ENCODE assay signal across 14 cellular contexts in the genomic region with DNA sequence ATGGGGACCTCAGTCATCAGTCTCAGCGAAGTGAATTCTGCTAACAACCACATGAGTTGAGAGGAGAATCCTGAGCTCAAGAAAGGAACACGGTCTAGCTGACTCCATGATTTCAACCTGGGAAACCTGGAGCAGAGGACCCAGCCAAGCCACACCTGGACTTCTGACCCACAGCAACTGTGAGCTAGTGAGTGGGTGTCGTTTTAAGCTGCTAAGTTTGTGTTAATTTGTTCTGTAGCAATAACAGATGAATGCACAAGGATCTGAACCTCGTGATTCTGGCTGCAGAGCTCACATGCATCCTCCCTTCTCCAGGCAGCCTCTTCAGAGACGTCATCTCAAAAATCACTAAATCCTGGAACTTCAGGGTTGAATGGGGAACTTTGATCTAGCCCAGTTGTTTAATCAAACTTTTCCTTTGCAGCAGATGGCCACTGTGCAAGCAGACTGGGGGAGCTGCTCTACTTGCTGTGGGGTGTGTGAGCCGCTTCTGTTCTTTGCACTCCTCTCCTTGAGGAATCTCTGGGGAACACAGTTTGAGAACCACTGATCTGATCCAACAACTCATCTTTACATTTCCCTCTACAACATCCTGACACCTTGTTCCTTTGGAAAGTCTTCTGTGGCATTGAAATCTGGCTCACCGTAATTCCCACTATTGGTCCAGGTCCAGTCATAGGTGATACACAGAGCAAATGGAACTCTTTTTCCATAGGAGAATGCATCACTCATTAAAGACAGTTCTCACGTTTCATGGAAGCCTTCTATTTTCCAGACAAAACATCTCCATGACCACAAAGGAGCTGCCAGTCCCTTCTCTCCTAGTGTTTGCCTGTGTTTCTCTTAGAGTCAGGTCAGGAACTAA.
DNase-seq lines count a peak whose midpoint lies in the region; ATAC-seq and TF ChIP-seq lines count a peak whose summit lies in the region.
"Had no signal": no experiment of that assay in that cellular context is flagged by ENCODE, and none has a peak within 500 bp of the region (broad histone marks: within the 10 kb centered on the region; RNA-seq: fewer than 3 reads in every experiment).

No MANE protein-coding gene starts in this region.

- H3K27me3 ChIP-seq in CD8-positive, alpha-beta memory T cell (ENCODE audit: insufficient read depth, low read length, poor library complexity, severe bottlenecking), result no peaks in the 10 kb centered on the region
- H3K27me3 ChIP-seq: BLaER1, sigmoid colon, uterus had no signal

- H3K4me1 Mint-ChIP-seq in CD8-positive, alpha-beta memory T cell, result peaks cover 39 to 68% (median 54%) of the 10 kb centered on the region in 3 donors
- H3K4me1 Mint-ChIP-seq in osteocyte (ENCODE audit: unreplicated experiment), result peaks cover 10% of the 10 kb centered on the region
- H3K4me1 Mint-ChIP-seq in stimulated activated memory B cell treated with anti-CD40 and anti-IgM and Interleukin-4, amounts not matched to agents 10 μg/mL and 1 μg/mL and 100 μg/mL, for 72 hours, result peaks cover 38% of the 10 kb centered on the region

- peak overlapping the region in 7 of 8 donors; percentile 2 to 77 (median 55) for H3K27ac Mint-ChIP-seq in CD8-positive, alpha-beta memory T cell
- H3K27ac Mint-ChIP-seq in osteocyte (ENCODE audit: unreplicated experiment), result peak overlapping the region; percentile 35
- no peak overlapping the region for H3K27ac Mint-ChIP-seq in stimulated activated memory B cell treated with anti-CD40 and anti-IgM and Interleukin-4, amounts not matched to agents 10 μg/mL and 1 μg/mL and 100 μg/mL, for 72 hours
- H3K27ac Mint-ChIP-seq: T-helper 1 cell treated with Interleukin-12 subunit alpha and Interleukin-12 subunit beta and Interleukin-4 antibody, amounts not matched to agents 30 μg/mL and 1 μg/mL, for 36 hours had no signal

- CTCF ChIA-PET in CD8-positive, alpha-beta memory T cell (lab: Charles Lee), result interaction anchor here (1.3 kb wide), 1 partner anchor 96 kb away, joined by 3 read pairs; no protein-coding TSS in a partner anchor

- H3K4me3 ChIP-seq in CD8-positive, alpha-beta memory T cell (ENCODE audit: low read length), result no peak overlapping the region
- H3K4me3 ChIP-seq: BLaER1, sigmoid colon, uterus had no signal

- no peaks in the 10 kb centered on the region for H3K9me3 Mint-ChIP-seq in CD8-positive, alpha-beta memory T cell
- H3K9me3 Mint-ChIP-seq in osteocyte (ENCODE audit: unreplicated experiment), result no peaks in the 10 kb centered on the region
- no peaks in the 10 kb centered on the region for H3K9me3 Mint-ChIP-seq in stimulated activated memory B cell treated with anti-CD40 and anti-IgM and Interleukin-4, amounts not matched to agents 10 μg/mL and 1 μg/mL and 100 μg/mL, for 72 hours
- H3K9me3 Mint-ChIP-seq: T-helper 1 cell treated with Interleukin-12 subunit alpha and Interleukin-12 subunit beta and Interleukin-4 antibody, amounts not matched to agents 30 μg/mL and 1 μg/mL, for 36 hours had no signal

- no peaks in the 10 kb centered on the region for H3K9me3 ChIP-seq in CD8-positive, alpha-beta memory T cell (ENCODE audit: low read length)
- no peaks in the 10 kb centered on the region for H3K9me3 ChIP-seq in KOPT-K1 (ENCODE audit: insufficient read depth, low read length, poor library complexity, severe bottlenecking)
- H3K9me3 ChIP-seq: BLaER1, neutrophil, sigmoid colon, uterus had no signal

- H3K36me3 Mint-ChIP-seq in CD8-positive, alpha-beta memory T cell, result peaks cover 0 to 5% (median 1%) of the 10 kb centered on the region in 3 donors
- no peaks in the 10 kb centered on the region for H3K36me3 Mint-ChIP-seq in osteocyte (ENCODE audit: unreplicated experiment)
- H3K36me3 Mint-ChIP-seq in stimulated activated memory B cell treated with anti-CD40 and anti-IgM and Interleukin-4, amounts not matched to agents 10 μg/mL and 1 μg/mL and 100 μg/mL, for 72 hours, result no peaks in the 10 kb centered on the region

- peak overlapping the region in 5 of 7 donors; percentile 12 to 47 (median 19) for H3K4me3 Mint-ChIP-seq in CD8-positive, alpha-beta memory T cell
- H3K4me3 Mint-ChIP-seq in osteocyte (ENCODE audit: unreplicated experiment), result no peak overlapping the region
- no peak overlapping the region for H3K4me3 Mint-ChIP-seq in stimulated activated memory B cell treated with anti-CD40 and anti-IgM and Interleukin-4, amounts not matched to agents 10 μg/mL and 1 μg/mL and 100 μg/mL, for 72 hours
- H3K4me3 Mint-ChIP-seq: T-helper 1 cell treated with Interleukin-12 subunit alpha and Interleukin-12 subunit beta and Interleukin-4 antibody, amounts not matched to agents 30 μg/mL and 1 μg/mL, for 36 hours had no signal

- no peak for TF ChIP-seq CTCF in osteocyte (IDR thresholded peaks at IDR 0.05)

- no peak for DNase-seq in CD8-positive, alpha-beta memory T cell
- DNase-seq in cerebellar cortex (ENCODE audit: low spot score) (peak; percentile 25), osteocyte (ENCODE audit: extremely low spot score, unreplicated experiment) (no peak), T-helper 1 cell (no peak), NCI-H526 (lab: John Stamatoyannopoulos, UW) (no peak)
- no peak for DNase-seq in activated naive CD4-positive, alpha-beta T cell treated with anti-CD3 and anti-CD28 coated beads, Interleukin-2, amount 50 U/mL, for 16 hours
- DNase-seq: NCI-H524 treated with DMSO at 0.1 percent for 48 hours, sigmoid colon, uterus had no signal

- H3K4me1 ChIP-seq in CD8-positive, alpha-beta memory T cell (ENCODE audit: insufficient read depth, low read length), result peaks cover 10% of the 10 kb centered on the region
- H3K4me1 ChIP-seq: BLaER1, sigmoid colon, uterus had no signal

- POLR2A ChIA-PET in CD8-positive, alpha-beta memory T cell (lab: Charles Lee), result no interaction called here

- no peaks in the 10 kb centered on the region for H3K36me3 ChIP-seq in CD8-positive, alpha-beta memory T cell (ENCODE audit: insufficient read depth, low read length)
- H3K36me3 ChIP-seq in KOPT-K1 (ENCODE audit: insufficient read depth, low read length), result no peaks in the 10 kb centered on the region
- H3K36me3 ChIP-seq: BLaER1, neutrophil, sigmoid colon, uterus had no signal

- H3K27me3 Mint-ChIP-seq in CD8-positive, alpha-beta memory T cell, result no peaks in the 10 kb centered on the region
- peaks cover 27% of the 10 kb centered on the region for H3K27me3 Mint-ChIP-seq in osteocyte (ENCODE audit: unreplicated experiment)
- peaks cover 2% of the 10 kb centered on the region for H3K27me3 Mint-ChIP-seq in stimulated activated memory B cell treated with anti-CD40 and anti-IgM and Interleukin-4, amounts not matched to agents 10 μg/mL and 1 μg/mL and 100 μg/mL, for 72 hours

- H3K27ac ChIP-seq in CD8-positive, alpha-beta memory T cell (ENCODE audit: low read depth, low read length), result no peak overlapping the region
- H3K27ac ChIP-seq in KOPT-K1 (ENCODE audit: low read depth, low read length, poor library complexity, severe bottlenecking), result peak overlapping the region; percentile 96
- H3K27ac ChIP-seq: BLaER1, neutrophil, sigmoid colon, uterus had no signal

- ATAC-seq in stimulated activated memory B cell treated with anti-CD40 and anti-IgM and Interleukin-4, amounts not matched to agents 10 μg/mL and 1 μg/mL and 100 μg/mL, for 72 hours, result no peak

Comparison
In these comparisons a context has a peak if more than half of its experiments do, and no peak if none do; other contexts are left out.
1. H3K4me3 Mint-ChIP-seq: peak in CD8-positive, alpha-beta memory T cell (5 of 7); none in osteocyte (single experiment) and stimulated activated memory B cell treated with anti-CD40 and anti-IgM and Interleukin-4, amounts not matched to agents 10 μg/mL and 1 μg/mL and 100 μg/mL, for 72 hours (single experiment).